In genomic region chr19:49017041-49017665, GRCh38 we compare ENCODE assay signal across 9 cellular contexts. TPM values are rescaled to one million over a fixed set of nuclear protein-coding genes. Genes with fewer than 3 reads are reported as not detected.
DNase-seq lines count a peak whose midpoint lies in the region; ATAC-seq and TF ChIP-seq lines count a peak whose summit lies in the region.
"Had no signal": no experiment of that assay in that cellular context is flagged by ENCODE, and none has a peak within 500 bp of the region (broad histone marks: within the 10 kb centered on the region; RNA-seq: fewer than 3 reads in every experiment).

TSS of gene LHB (minus strand) at chr19:49017091. CDS start at chr19:49017081, 10 bp downstream.

- in situ Hi-C loops in astrocyte of the cerebellum (cut with HindIII; ENCODE audit: low sequenced_read_pairs), result no loop called here

- no peak within 1 kb of the TSS for H3K27ac ChIP-seq in cardiac muscle cell
- no peak within 1 kb of the TSS for H3K27ac ChIP-seq in lower lobe of right lung
- H3K27ac ChIP-seq in upper lobe of left lung, result peak within 1 kb of the TSS in 2 of 4 donors; percentile 11 to 37

- no peak for TF ChIP-seq POLR2A in upper lobe of left lung (IDR thresholded peaks at IDR 0.05)

- no peaks in the 10 kb centered on the region for H3K4me1 ChIP-seq in cardiac muscle cell (ENCODE audit: low read depth)
- peaks cover 21% of the 10 kb centered on the region for H3K4me1 ChIP-seq in lower lobe of right lung
- peaks cover 15 to 27% (median 24%) of the 10 kb centered on the region in 4 donors for H3K4me1 ChIP-seq in upper lobe of left lung

- ATAC-seq in Right ventricle myocardium superior (ENCODE audit: poor library complexity) (no peak), lower lobe of right lung (no peak), upper lobe of left lung (ENCODE audit: low FRiP score in 2 of 2) (no peak), GM21526 (IDR thresholded peaks at IDR 0.05; ENCODE audit: low FRiP score, unreplicated experiment) (no peak), GM19035 (IDR thresholded peaks at IDR 0.05; ENCODE audit: unreplicated experiment) (no peak)

- TF ChIP-seq CTCF in cardiac muscle cell (IDR thresholded peaks at IDR 0.05; ENCODE audit: low read depth, low read length), result no peak
- TF ChIP-seq CTCF in astrocyte of the cerebellum (IDR thresholded peaks at IDR 0.05; ENCODE audit: low read depth, low read length, missing control alignments), result no peak
- no peak for TF ChIP-seq CTCF in lower lobe of right lung (IDR thresholded peaks at IDR 0.05)
- no peak for TF ChIP-seq CTCF in upper lobe of left lung (IDR thresholded peaks at IDR 0.05)

- no peaks in the 10 kb centered on the region for H3K9me3 ChIP-seq in cardiac muscle cell (ENCODE audit: low read depth)
- no peaks in the 10 kb centered on the region for H3K9me3 ChIP-seq in lower lobe of right lung
- H3K9me3 ChIP-seq in upper lobe of left lung, result no peaks in the 10 kb centered on the region

- H3K36me3 ChIP-seq in cardiac muscle cell, result peaks cover 8% of the 10 kb centered on the region
- H3K36me3 ChIP-seq in lower lobe of right lung, result peaks cover 25% of the 10 kb centered on the region
- H3K36me3 ChIP-seq in upper lobe of left lung, result peaks cover 0 to 36% (median 14%) of the 10 kb centered on the region in 4 donors

- 85 to 86% methylated on average over 12 to 15 of the region's 17 CpGs for WGBS in upper lobe of left lung, 2 donors

- TF ChIP-seq EP300 in upper lobe of left lung (IDR thresholded peaks at IDR 0.05), result no peak

- intact Hi-C loops in Right ventricle myocardium superior (cut with DNase I) (no loop called here), lower lobe of right lung (cut with DNase I) (no loop called here)

- H3K4me3 ChIP-seq in cardiac muscle cell, result peak within 1 kb of the TSS; percentile 10
- H3K4me3 ChIP-seq in astrocyte of the cerebellum (ENCODE audit: low read depth, low read length), result peak within 1 kb of the TSS; percentile 39
- peak within 1 kb of the TSS; percentile 54 for H3K4me3 ChIP-seq in lower lobe of right lung
- H3K4me3 ChIP-seq in upper lobe of left lung, result peak within 1 kb of the TSS in 3 of 4 donors; percentile 46 to 60 (median 51)

- DNase-seq in cardiac muscle cell (ENCODE audit: low read depth in 1 of 2, low spot score in 1 of 2), result no peak
- no peak for DNase-seq in Right ventricle myocardium superior
- no peak for DNase-seq in astrocyte of the cerebellum (ENCODE audit: low read depth)
- DNase-seq in lower lobe of right lung, result no peak
- peak in 1 of 2 donors; percentile 46 for DNase-seq in upper lobe of left lung
- no peak for DNase-seq in DMS153 treated with DMSO at 0.1 percent for 48 hours (lab: John Stamatoyannopoulos, UW; ENCODE audit: unreplicated experiment)

- H3K27me3 ChIP-seq in cardiac muscle cell, result no peaks in the 10 kb centered on the region
- peaks cover 7% of the 10 kb centered on the region for H3K27me3 ChIP-seq in lower lobe of right lung (ENCODE audit: low read depth)
- no peaks in the 10 kb centered on the region for H3K27me3 ChIP-seq in upper lobe of left lung

RNA-seq across cellular contexts. Expression of gene LHB, which starts in this region (rescaled TPM):
- total RNA-seq in cardiac muscle cell, result 1.8 TPM in 1 of 2 replicates, not detected in the other
- polyA plus RNA-seq in cardiac muscle cell, result 2.7 TPM in 1 of 2 replicates, not detected in the other
- not detected for total RNA-seq in Right ventricle myocardium superior
- not detected for total RNA-seq in lower lobe of right lung
- total RNA-seq in upper lobe of left lung, result under 1 TPM in 1 of 6 donors, not detected in 5; 0.77 TPM
- total RNA-seq: T-helper 1 cell treated with Interleukin-12 subunit alpha and Interleukin-12 subunit beta and Interleukin-4 antibody, amounts not matched to agents 30 ng/mL and 1 ng/mL, for 36 hours had no signal
